Comparison of ENCODE assay signal across 2 cellular contexts in the genomic region with DNA sequence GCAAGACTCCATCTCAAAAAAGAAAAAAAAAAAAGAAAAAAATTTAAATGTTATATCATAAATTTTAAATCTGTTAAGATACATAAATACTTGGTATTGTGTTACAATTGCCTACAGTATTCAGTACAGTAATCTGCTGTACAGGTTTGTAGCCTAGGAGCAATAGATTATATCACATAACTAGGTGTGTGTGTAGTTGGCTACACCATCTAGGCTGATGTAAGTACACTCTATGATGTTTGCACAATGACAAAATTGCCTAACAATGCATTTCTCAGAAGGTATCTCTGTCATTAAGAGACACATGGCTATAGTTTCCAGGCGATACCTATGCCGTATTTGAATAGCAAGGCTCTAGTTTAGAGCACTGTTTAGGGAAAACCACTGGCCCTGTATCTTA. TPM values are rescaled to one million over a fixed set of nuclear protein-coding genes. Genes with fewer than 3 reads are reported as not detected.
"Had no signal": no experiment of that assay in that cellular context is flagged by ENCODE, and none has a peak within 500 bp of the region (broad histone marks: within the 10 kb centered on the region; RNA-seq: fewer than 3 reads in every experiment).

No MANE protein-coding gene starts in this region.

RNA-seq across cellular contexts. Expression of a gene that starts 32.0 kb away (rescaled TPM):
- total RNA-seq: Right ventricle myocardium inferior, SK-MEL-5 had no signal
